In the genomic region with DNA sequence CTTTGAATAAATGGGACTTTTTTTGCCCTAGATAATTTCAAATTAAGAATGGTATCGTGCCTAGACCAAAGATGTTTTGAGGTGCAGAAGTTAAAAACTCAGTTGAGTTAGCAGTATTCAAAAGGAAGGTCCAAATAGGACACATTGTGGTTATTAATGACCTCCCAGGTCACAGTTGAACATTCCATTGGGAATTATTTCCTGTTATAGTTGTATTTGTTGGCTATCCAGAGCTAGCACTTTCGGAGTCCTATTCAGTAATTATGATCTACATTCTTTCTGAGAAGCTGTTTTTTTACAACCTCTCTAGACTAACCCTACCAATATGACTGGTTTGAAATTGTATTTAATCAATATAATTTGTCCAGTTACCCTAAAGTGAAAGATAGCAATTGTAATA, we compare ENCODE assay signal across 23 cellular contexts.
DNase-seq lines count a peak whose midpoint lies in the region; ATAC-seq, FAIRE-seq and TF ChIP-seq lines count a peak whose summit lies in the region.
"Had no signal": no experiment of that assay in that cellular context is flagged by ENCODE, and none has a peak within 500 bp of the region (broad histone marks: within the 10 kb centered on the region; RNA-seq: fewer than 3 reads in every experiment).

No MANE protein-coding gene starts in this region.

- WGBS in liver = 76% methylated on average over 2 of the region's 2 CpGs
- WGBS in HepG2 (ENCODE audit: low lambda C conversion rate) = 60% methylated on average over 2 of the region's 2 CpGs

- H3K36me3 ChIP-seq in liver (ENCODE audit: control insufficient read depth in 4 of 4, insufficient read depth in 3 of 4, low read depth in 1 of 4, low read length in 3 of 4) = no peaks in the 10 kb centered on the region
- no peaks in the 10 kb centered on the region for H3K36me3 ChIP-seq in HepG2 (replicated peaks in 1 of 2; ENCODE audit: control insufficient read depth in 1 of 2, insufficient read depth in 2 of 2, low read length in 2 of 2)
- no peaks in the 10 kb centered on the region for H3K36me3 ChIP-seq in Peyer's patch
- H3K36me3 ChIP-seq: BE2C; BLaER1 treated with 17β-estradiol and CSF1 and Interleukin-3, amounts not matched to agents 10 nM and 100 nM had no signal

- CTCF ChIA-PET in HepG2 (lab: Yijun Ruan, JAX; ENCODE audit: low intra/inter-chr PET ratio, low total read pairs) = no interaction called here

- H3K4me1 Mint-ChIP-seq in glutamatergic neuron (ENCODE audit: low read depth, unreplicated experiment) = peaks cover 46% of the 10 kb centered on the region
- H3K4me1 Mint-ChIP-seq: CD14-positive monocyte; CD8-positive, alpha-beta memory T cell had no signal

- peaks cover 1% of the 10 kb centered on the region for H3K27me3 Mint-ChIP-seq in glutamatergic neuron (ENCODE audit: unreplicated experiment)
- H3K27me3 Mint-ChIP-seq: CD4-positive, alpha-beta T cell; CD8-positive, alpha-beta memory T cell had no signal

- BruUV-seq in HepG2 (replicated peaks; lab: Mats Ljungman, UMichigan) = no TSS peak

- TF ChIP-seq EP300 in HepG2 (IDR thresholded peaks at IDR 0.05; ENCODE audit: low read depth in 2 of 2, low read length in 2 of 2) (no peak), HepG2 (CRISPR knock-in tag; IDR thresholded peaks at IDR 0.05; ENCODE audit: borderline replicate concordance) (no peak)

- H3K27me3 ChIP-seq in liver (ENCODE audit: control insufficient read depth in 4 of 4, insufficient read depth in 4 of 4, low read length in 3 of 4) (peaks cover 0 to 2% (median 0%) of the 10 kb centered on the region in 4 donors), HepG2 (ENCODE audit: control insufficient read depth in 1 of 2, insufficient read depth in 2 of 2, low read length in 2 of 2) (no peaks in the 10 kb centered on the region), Peyer's patch (no peaks in the 10 kb centered on the region)
- H3K27me3 ChIP-seq: BE2C; BLaER1 treated with 17β-estradiol and CSF1 and Interleukin-3, amounts not matched to agents 10 nM and 100 nM had no signal

- H3K9me3 ChIP-seq in liver (ENCODE audit: control insufficient read depth in 4 of 4, low read length in 3 of 4) (no peaks in the 10 kb centered on the region), HepG2 (ENCODE audit: low read length) (no peaks in the 10 kb centered on the region), Peyer's patch (no peaks in the 10 kb centered on the region)
- H3K9me3 ChIP-seq: BE2C had no signal

- in situ Hi-C loops in HepG2 (cut with HindIII; ENCODE audit: extremely low pct_ligation_motif_present, low pct_unique_long_range_greater_than_20kb) = no loop called here

- H3K4me2 ChIP-seq in HepG2 (ENCODE audit: low read depth, low read length) = no peak overlapping the region
- H3K4me2 ChIP-seq: BLaER1 treated with 17β-estradiol and CSF1 and Interleukin-3, amounts not matched to agents 10 nM and 100 nM had no signal

- DNase-seq in HepG2 (ENCODE audit: low spot score) = no peak
- DNase-seq in glutamatergic neuron = no peak
- DNase-seq in pulmonary artery endothelial cell (ENCODE audit: low read depth, low spot score) = peak; percentile 39
- no peak for DNase-seq in islet precursor cell
- no peak for DNase-seq in Peyer's patch
- no peak for DNase-seq in substantia nigra (lab: John Stamatoyannopoulos, UW)
- DNase-seq: ACHN; AML-193; BE2C; CD4-positive, alpha-beta T cell; CD8-positive, alpha-beta memory T cell; DMS53; DMS79 treated with DMSO at 0.1 percent for 48 hours; GF-D8; GM23248; H7; HCEC 1CT had no signal

- H3K9ac ChIP-seq in liver (ENCODE audit: low read depth in 1 of 2, low read length in 2 of 2) (no peak overlapping the region), HepG2 (ENCODE audit: insufficient read depth, low read depth, low read length) (no peak overlapping the region)
- H3K9ac ChIP-seq: BLaER1 treated with 17β-estradiol and CSF1 and Interleukin-3, amounts not matched to agents 10 nM and 100 nM; GM23248 had no signal

- H3K9me3 Mint-ChIP-seq in glutamatergic neuron (ENCODE audit: unreplicated experiment) = no peaks in the 10 kb centered on the region

- H3K4me3 ChIP-seq in liver (ENCODE audit: low read depth in 1 of 3, low read length in 3 of 3) (no peak overlapping the region), HepG2 (replicated peaks in 1 of 3; ENCODE audit: insufficient read depth in 1 of 3, low read depth in 2 of 3, low read length in 3 of 3) (no peak overlapping the region), Peyer's patch (no peak overlapping the region)
- H3K4me3 ChIP-seq: BLaER1 treated with 17β-estradiol and CSF1 and Interleukin-3, amounts not matched to agents 10 nM and 100 nM; GM23248 had no signal

- no peak for TF ChIP-seq CTCF in liver (IDR thresholded peaks at IDR 0.05; ENCODE audit: low read depth, low read length, missing input control)
- TF ChIP-seq CTCF in HepG2 (CRISPR knock-in tag; IDR thresholded peaks at IDR 0.05) = no peak
- TF ChIP-seq CTCF in glutamatergic neuron (IDR thresholded peaks at IDR 0.05; ENCODE audit: partially characterized antibody, unreplicated experiment) = no peak
- TF ChIP-seq CTCF in Peyer's patch (IDR thresholded peaks at IDR 0.05) = no peak

- no peaks in the 10 kb centered on the region for H4K20me1 ChIP-seq in HepG2 (ENCODE audit: insufficient read depth, low read length)
- H4K20me1 ChIP-seq: BLaER1 treated with 17β-estradiol and CSF1 and Interleukin-3, amounts not matched to agents 10 nM and 100 nM had no signal

- TF ChIP-seq RAD21 in liver (IDR thresholded peaks at IDR 0.05) = no peak
- no peak for TF ChIP-seq RAD21 in HepG2 (CRISPR knock-in tag; IDR thresholded peaks at IDR 0.05)

- H3K4me3 Mint-ChIP-seq in glutamatergic neuron (ENCODE audit: unreplicated experiment) = peak overlapping the region; percentile 3
- H3K4me3 Mint-ChIP-seq: CD14-positive monocyte; CD4-positive, alpha-beta T cell; CD8-positive, alpha-beta memory T cell had no signal

- no peaks in the 10 kb centered on the region for H3K4me1 ChIP-seq in liver (ENCODE audit: control insufficient read depth in 4 of 4, insufficient read depth in 4 of 4, low read length in 3 of 4)
- H3K4me1 ChIP-seq in HepG2 (ENCODE audit: insufficient read depth, low read length) = peaks cover 12% of the 10 kb centered on the region; the same call in 1 of the 2 replicates
- no peaks in the 10 kb centered on the region for H3K4me1 ChIP-seq in Peyer's patch
- H3K4me1 ChIP-seq: BLaER1 treated with 17β-estradiol and CSF1 and Interleukin-3, amounts not matched to agents 10 nM and 100 nM had no signal

- intact Hi-C loops in HepG2 (cut with micrococcal nuclease; ENCODE audit: unreplicated experiment) = no loop called here

- H2AFZ ChIP-seq in HepG2 (ENCODE audit: low read length) = no peak overlapping the region
- H2AFZ ChIP-seq: GM23248 had no signal

- POLR2A ChIA-PET in HepG2 (lab: Yijun Ruan, JAX) = no interaction called here

- no peak overlapping the region for H3K27ac Mint-ChIP-seq in glutamatergic neuron (ENCODE audit: unreplicated experiment)
- H3K27ac Mint-ChIP-seq: CD14-positive monocyte; CD4-positive, alpha-beta T cell; CD8-positive, alpha-beta memory T cell had no signal

- FAIRE-seq in HepG2 (lab: Jason Lieb, UNC) = no peak
- FAIRE-seq: GM12891, H1 had no signal

- no peaks in the 10 kb centered on the region for H3K79me2 ChIP-seq in HepG2 (ENCODE audit: insufficient read depth, low read length)

- H3K36me3 Mint-ChIP-seq in glutamatergic neuron (ENCODE audit: unreplicated experiment) = peaks cover 8% of the 10 kb centered on the region
- H3K36me3 Mint-ChIP-seq: CD14-positive monocyte had no signal

- H3K27ac ChIP-seq in liver (ENCODE audit: low read depth in 1 of 2, low read length in 2 of 2) (no peak overlapping the region), HepG2 (ENCODE audit: extremely low read length, insufficient read depth, low read length) (no peak overlapping the region), Peyer's patch (no peak overlapping the region), substantia nigra (ENCODE audit: low read depth, low read length, poor library complexity, severe bottlenecking) (no peak overlapping the region)
- H3K27ac ChIP-seq: 22Rv1; BLaER1 treated with 17β-estradiol and CSF1 and Interleukin-3, amounts not matched to agents 10 nM and 100 nM; GM23248 had no signal

- TF ChIP-seq POLR2A in HepG2 (IDR thresholded peaks at IDR 0.05; ENCODE audit: insufficient read depth in 1 of 2, low read depth in 2 of 2, low read length in 2 of 2) (no peak), Peyer's patch (IDR thresholded peaks at IDR 0.05) (no peak)

- no peak for ATAC-seq in HepG2

TF ChIP-seq in liver, 16 proteins besides CTCF, POLR2A, EP300 and RAD21:
- TF ChIP-seq FOXA2 (IDR thresholded peaks at IDR 0.05) (no peak), NR2F2 (IDR thresholded peaks at IDR 0.05) (peak; percentile 63)
TF ChIP-seq in liver: peak in this region for 1.

TF ChIP-seq in HepG2, 621 proteins besides CTCF, POLR2A, EP300 and RAD21 (continues in another document):
- no peak for TF ChIP-seq GATAD1 (CRISPR knock-in tag; IDR thresholded peaks at IDR 0.05)
- TF ChIP-seq ZNF251 (CRISPR knock-in tag; IDR thresholded peaks at IDR 0.05) = no peak
- no peak for TF ChIP-seq ZNF781 (CRISPR knock-in tag; IDR thresholded peaks at IDR 0.05; ENCODE audit: borderline replicate concordance, not compliant biosample characterization)
- no peak for TF ChIP-seq ZNF510 (CRISPR knock-in tag; IDR thresholded peaks at IDR 0.05; ENCODE audit: low read depth)
- TF ChIP-seq, protein P1, sequence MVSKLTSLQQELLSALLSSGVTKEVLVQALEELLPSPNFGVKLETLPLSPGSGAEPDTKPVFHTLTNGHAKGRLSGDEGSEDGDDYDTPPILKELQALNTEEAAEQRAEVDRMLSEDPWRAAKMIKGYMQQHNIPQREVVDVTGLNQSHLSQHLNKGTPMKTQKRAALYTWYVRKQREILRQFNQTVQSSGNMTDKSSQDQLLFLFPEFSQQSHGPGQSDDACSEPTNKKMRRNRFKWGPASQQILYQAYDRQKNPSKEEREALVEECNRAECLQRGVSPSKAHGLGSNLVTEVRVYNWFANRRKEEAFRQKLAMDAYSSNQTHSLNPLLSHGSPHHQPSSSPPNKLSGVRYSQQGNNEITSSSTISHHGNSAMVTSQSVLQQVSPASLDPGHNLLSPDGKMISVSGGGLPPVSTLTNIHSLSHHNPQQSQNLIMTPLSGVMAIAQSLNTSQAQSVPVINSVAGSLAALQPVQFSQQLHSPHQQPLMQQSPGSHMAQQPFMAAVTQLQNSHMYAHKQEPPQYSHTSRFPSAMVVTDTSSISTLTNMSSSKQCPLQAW (CRISPR knock-in tag; IDR thresholded peaks at IDR 0.05) = no peak
- TF ChIP-seq, protein P2, sequence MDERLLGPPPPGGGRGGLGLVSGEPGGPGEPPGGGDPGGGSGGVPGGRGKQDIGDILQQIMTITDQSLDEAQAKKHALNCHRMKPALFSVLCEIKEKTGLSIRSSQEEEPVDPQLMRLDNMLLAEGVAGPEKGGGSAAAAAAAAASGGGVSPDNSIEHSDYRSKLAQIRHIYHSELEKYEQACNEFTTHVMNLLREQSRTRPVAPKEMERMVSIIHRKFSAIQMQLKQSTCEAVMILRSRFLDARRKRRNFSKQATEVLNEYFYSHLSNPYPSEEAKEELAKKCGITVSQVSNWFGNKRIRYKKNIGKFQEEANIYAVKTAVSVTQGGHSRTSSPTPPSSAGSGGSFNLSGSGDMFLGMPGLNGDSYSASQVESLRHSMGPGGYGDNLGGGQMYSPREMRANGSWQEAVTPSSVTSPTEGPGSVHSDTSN (CRISPR knock-in tag; IDR thresholded peaks at IDR 0.05) = no peak
- no peak for TF ChIP-seq REPIN1 (CRISPR knock-in tag; IDR thresholded peaks at IDR 0.05; ENCODE audit: borderline replicate concordance, low read depth)
- no peak for TF ChIP-seq ZNF546 (CRISPR knock-in tag; conservative IDR thresholded peaks at IDR 0.05)
